ENCODE assay signal across 22 cellular contexts in genomic region chr15:70956596-70956995, GRCh38.
"Had no signal": no experiment of that assay in that cellular context is flagged by ENCODE, and none has a peak within 500 bp of the region (broad histone marks: within the 10 kb centered on the region; RNA-seq: fewer than 3 reads in every experiment).

No MANE protein-coding gene starts in this region.

- H3K4me1 ChIP-seq: lower lobe of right lung, tibial nerve had no signal

- H3K4me3 ChIP-seq: dorsolateral prefrontal cortex, heart right ventricle, lower lobe of right lung, tibial nerve had no signal

- H3K27me3 ChIP-seq: dorsolateral prefrontal cortex, heart right ventricle, tibial nerve had no signal

- ATAC-seq: activated CD8-positive, alpha-beta T cell treated with anti-CD3 and anti-CD28 coated beads for 36 hours; activated naive CD8-positive, alpha-beta T cell treated with anti-CD3 and anti-CD28 coated beads, Interleukin-2, amount 50 U/mL, for 24 hours; activated T-cell treated with anti-CD3 and anti-CD28 coated beads, Interleukin-2, amount 50 U/mL, for 4 hours; activated T-helper 17 cell treated with anti-CD3 and anti-CD28 coated beads, Interleukin-2, amount 50 U/mL, for 72 hours; heart right ventricle; left lobe of liver; lower lobe of right lung; naive thymus-derived CD8-positive, alpha-beta T cell; right cardiac atrium had no signal

- DNase-seq: activated B cell treated with CpG ODN at 0.5 μM for 24 hours; activated CD4-positive, alpha-beta T cell treated with anti-CD3 and anti-CD28 coated beads, Interleukin-2, amount 50 U/mL, for 1 hour; activated CD8-positive, alpha-beta T cell treated with anti-CD3 and anti-CD28 coated beads for 36 hours; activated gamma-delta T cell treated with Interleukin-2 at 50 U/mL for 16 hours; activated naive CD8-positive, alpha-beta T cell treated with anti-CD3 and anti-CD28 coated beads, Interleukin-2, amount 50 U/mL, for 24 hours; activated T-cell treated with anti-CD3 and anti-CD28 coated beads, Interleukin-2, amount 50 U/mL, for 4 hours; dorsolateral prefrontal cortex; effector memory CD4-positive, alpha-beta T cell; erythroblast; foreskin melanocyte; heart right ventricle; kidney glomerular epithelial cell; lower lobe of right lung; mesenchymal stem cell; naive thymus-derived CD8-positive, alpha-beta T cell; occipital lobe; right cardiac atrium; stimulated activated CD4-positive, alpha-beta T cell treated with anti-CD3 and anti-CD28 coated beads, Interleukin-2, amount 100 ng/mL, for 48 hours; stimulated activated naive CD4-positive, alpha-beta T cell treated with Interleukin-2 at 50 U/mL for 16 hours had no signal

- H3K36me3 ChIP-seq: heart right ventricle, lower lobe of right lung had no signal
